ENCODE assay signal across 11 cellular contexts in genomic region chr1:41672641-41673313, GRCh38.
A peak's percentile ranks its signal among the peaks of the same experiment; 100 is the strongest.
DNase-seq lines count a peak whose midpoint lies in the region; ATAC-seq, FAIRE-seq and TF ChIP-seq lines count a peak whose summit lies in the region.
"Had no signal": no experiment of that assay in that cellular context is flagged by ENCODE, and none has a peak within 500 bp of the region (broad histone marks: within the 10 kb centered on the region; RNA-seq: fewer than 3 reads in every experiment).

No MANE protein-coding gene starts in this region.

- intact Hi-C loops in CD4-positive, alpha-beta T cell (cut with DNase I, micrococcal nuclease), result loop anchor here in 1 of 2 experiments (5.0 kb wide), 2 partner anchors 80 to 245 kb away; partner anchors contain the start of gene HIVEP3
- intact Hi-C loops in head of caudate nucleus (cut with DNase I), result no loop called here

- peak overlapping the region; percentile 37 for H3K4me2 ChIP-seq in keratinocyte (ENCODE audit: control insufficient read depth, extremely low read depth, insufficient read depth, low read depth, low read length)

- no peaks in the 10 kb centered on the region for H3K36me3 ChIP-seq in keratinocyte (ENCODE audit: control insufficient read depth in 2 of 2, extremely low read depth in 1 of 2, insufficient read depth in 2 of 2, low read length in 2 of 2)

- peaks cover 2% of the 10 kb centered on the region for H3K9me1 ChIP-seq in keratinocyte (ENCODE audit: control insufficient read depth, extremely low read depth, insufficient read depth, low read length)

- no peaks in the 10 kb centered on the region for H3K27me3 ChIP-seq in CD4-positive, alpha-beta T cell (ENCODE audit: control insufficient read depth, insufficient read depth, low read length)
- H3K27me3 ChIP-seq in keratinocyte (ENCODE audit: control insufficient read depth, extremely low read depth, insufficient read depth, low read length), result no peaks in the 10 kb centered on the region

- H3K79me2 ChIP-seq in keratinocyte (ENCODE audit: control insufficient read depth, insufficient read depth, low read length), result no peaks in the 10 kb centered on the region

- no peak for TF ChIP-seq CTCF in CD4-positive, alpha-beta T cell (IDR thresholded peaks at IDR 0.05)
- no peak for TF ChIP-seq CTCF in keratinocyte (optimal IDR thresholded peaks at IDR 0.05 in 1 of 3, IDR thresholded peaks at IDR 0.05 in 1 of 3, conservative IDR thresholded peaks at IDR 0.05 in 1 of 3; ENCODE audit: extremely low read depth in 1 of 3, insufficient read depth in 2 of 3, low read length in 3 of 3)

- CTCF ChIA-PET in CD4-positive, alpha-beta T cell (lab: Charles Lee), result no interaction called here

- no peaks in the 10 kb centered on the region for H3K9me3 Mint-ChIP-seq in CD4-positive, alpha-beta T cell
- H3K9me3 Mint-ChIP-seq in activated naive CD8-positive, alpha-beta T cell (ENCODE audit: low read depth), result no peaks in the 10 kb centered on the region

- H3K4me3 ChIP-seq in keratinocyte (ENCODE audit: control insufficient read depth in 2 of 3, extremely low read depth in 1 of 3, insufficient read depth in 2 of 3, low read depth in 1 of 3, low read length in 3 of 3), result no peak overlapping the region

- H3K4me1 ChIP-seq in keratinocyte (ENCODE audit: control insufficient read depth, extremely low read depth, insufficient read depth, low read length), result peaks cover 51% of the 10 kb centered on the region

- FAIRE-seq in keratinocyte (lab: Jason Lieb, UNC), result no peak

- H3K27me3 Mint-ChIP-seq in CD4-positive, alpha-beta T cell, result no peaks in the 10 kb centered on the region
- no peaks in the 10 kb centered on the region for H3K27me3 Mint-ChIP-seq in activated naive CD8-positive, alpha-beta T cell

- no peak for DNase-seq in CD4-positive, alpha-beta T cell
- DNase-seq in keratinocyte (ENCODE audit: low read depth, low spot score), result no peak
- no peak for DNase-seq in pons (ENCODE audit: low spot score)
- DNase-seq in head of caudate nucleus, result no peak
- DNase-seq in NCI-H2107 treated with DMSO at 0.1 percent for 48 hours (lab: John Stamatoyannopoulos, UW; ENCODE audit: unreplicated experiment), result no peak
- DNase-seq: NCI-H446, substantia nigra had no signal

- H3K36me3 Mint-ChIP-seq in CD4-positive, alpha-beta T cell (ENCODE audit: low read depth), result no peaks in the 10 kb centered on the region
- H3K36me3 Mint-ChIP-seq in activated naive CD8-positive, alpha-beta T cell, result no peaks in the 10 kb centered on the region

- dilution Hi-C loops in keratinocyte (cut with MboI; ENCODE audit: extremely low pct_ligation_motif_present, low sequenced_read_pairs), result no loop called here

- H3K9me3 ChIP-seq in CD4-positive, alpha-beta T cell (ENCODE audit: control insufficient read depth, low read length), result no peaks in the 10 kb centered on the region
- H3K9me3 ChIP-seq in keratinocyte (ENCODE audit: control insufficient read depth, low read depth, low read length), result no peaks in the 10 kb centered on the region

- peak overlapping the region; percentile 16 for H3K9ac ChIP-seq in keratinocyte (ENCODE audit: control insufficient read depth, extremely low read depth, insufficient read depth, low read length)

- peak overlapping the region; percentile 80 for H3K27ac Mint-ChIP-seq in CD4-positive, alpha-beta T cell
- H3K27ac Mint-ChIP-seq in activated naive CD8-positive, alpha-beta T cell, result peak overlapping the region; percentile 80

- POLR2A ChIA-PET in CD4-positive, alpha-beta T cell (lab: Charles Lee), result interaction anchor here (0.8 to 3.5 kb wide), 11 partner anchors 10 to 784 kb away, joined by 3 to 65 read pairs (median 4); no protein-coding TSS in a partner anchor

- no peak for ATAC-seq in CD4-positive, alpha-beta T cell (ENCODE audit: poor library complexity)
- ATAC-seq in HG03039 (IDR thresholded peaks at IDR 0.05; ENCODE audit: unreplicated experiment), result peak; percentile 16
- ATAC-seq in GM18870 (IDR thresholded peaks at IDR 0.05; ENCODE audit: unreplicated experiment), result no peak

- no peak overlapping the region for H2AFZ ChIP-seq in keratinocyte (ENCODE audit: control insufficient read depth, low read length)

- peaks cover 78% of the 10 kb centered on the region for H3K4me1 Mint-ChIP-seq in CD4-positive, alpha-beta T cell (ENCODE audit: low read depth)
- peaks cover 78% of the 10 kb centered on the region for H3K4me1 Mint-ChIP-seq in activated naive CD8-positive, alpha-beta T cell (ENCODE audit: low read depth)

- H3K27ac ChIP-seq in CD4-positive, alpha-beta T cell (ENCODE audit: low read depth, low read length), result peak overlapping the region; percentile 66
- peak overlapping the region; percentile 62 for H3K27ac ChIP-seq in keratinocyte (ENCODE audit: control insufficient read depth, insufficient read depth, low read length)
- H3K27ac ChIP-seq: VCaP had no signal

- H3K4me3 Mint-ChIP-seq in CD4-positive, alpha-beta T cell, result peak overlapping the region; percentile 80
- H3K4me3 Mint-ChIP-seq in activated naive CD8-positive, alpha-beta T cell, result peak overlapping the region; percentile 60

- H4K20me1 ChIP-seq in keratinocyte (ENCODE audit: control insufficient read depth, extremely low read depth, insufficient read depth, low read length), result no peaks in the 10 kb centered on the region
